12 cellular contexts compared by ENCODE assay signal in the genomic region with DNA sequence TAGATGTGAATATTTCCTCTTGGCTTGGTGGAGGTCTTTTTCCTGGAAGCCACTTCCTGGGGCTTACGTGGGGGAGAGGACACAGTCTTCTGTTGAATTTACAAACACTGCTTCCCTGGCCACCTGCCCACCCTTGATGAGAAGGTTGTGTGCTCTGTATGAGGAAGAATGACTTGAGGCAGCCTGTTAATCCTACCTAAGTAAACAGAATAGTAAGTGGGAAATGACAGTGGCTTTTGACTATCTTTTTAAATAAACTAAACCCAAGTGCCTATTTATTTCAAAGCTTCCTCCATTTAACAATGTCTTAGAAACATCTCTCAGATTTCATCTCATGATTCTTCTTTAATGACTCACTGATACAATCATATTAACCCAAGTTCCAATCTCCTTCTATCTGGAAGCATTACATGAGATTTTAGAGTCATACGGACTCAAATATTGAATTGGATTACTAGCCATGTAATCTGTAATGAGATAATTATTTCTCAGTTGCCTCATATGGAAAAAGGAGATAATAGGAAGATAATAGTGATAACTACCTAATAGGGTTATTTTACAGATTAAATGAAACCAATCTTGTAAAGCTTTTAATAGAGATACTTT.
A peak's percentile ranks its signal among the peaks of the same experiment; 100 is the strongest.
DNase-seq lines count a peak whose midpoint lies in the region; ATAC-seq and TF ChIP-seq lines count a peak whose summit lies in the region.
"Had no signal": no experiment of that assay in that cellular context is flagged by ENCODE, and none has a peak within 500 bp of the region (broad histone marks: within the 10 kb centered on the region; RNA-seq: fewer than 3 reads in every experiment).

No MANE protein-coding gene starts in this region.

- no peaks in the 10 kb centered on the region for H3K9me2 ChIP-seq in PC-3 (replicated peaks; ENCODE audit: low read length)

- H3K27me3 Mint-ChIP-seq in CD8-positive, alpha-beta memory T cell = peaks cover 0 to 17% of the 10 kb centered on the region in 2 donors

- no peak overlapping the region for H3K4me3 Mint-ChIP-seq in CD8-positive, alpha-beta memory T cell

- no peak for TF ChIP-seq CTCF in PC-3 (conservative IDR thresholded peaks at IDR 0.05; ENCODE audit: low read depth, low read length)

- intact Hi-C loops in PC-3 (cut with micrococcal nuclease) = loop anchor here (1.0 to 2.0 kb wide), 2 partner anchors 31 to 110 kb away; no protein-coding TSS in a partner anchor

- CTCF ChIA-PET in PC-3 (lab: Charles Lee) = interaction anchor here (1.2 kb wide), 1 partner anchor 34 kb away, joined by 3 read pairs; no protein-coding TSS in a partner anchor
- CTCF ChIA-PET in CD8-positive, alpha-beta memory T cell (lab: Charles Lee) = no interaction called here

- H3K4me2 ChIP-seq in PC-3 (ENCODE audit: low read length) = peak overlapping the region; percentile 35

- H2AFZ ChIP-seq in PC-3 (ENCODE audit: low read length) = no peak overlapping the region

- H3K36me3 ChIP-seq in PC-3 (ENCODE audit: low read depth, low read length) (no peaks in the 10 kb centered on the region), rectal smooth muscle tissue (ENCODE audit: control insufficient read depth, insufficient read depth, low read length) (no peaks in the 10 kb centered on the region), HAP-1 (replicated peaks) (no peaks in the 10 kb centered on the region)
- no peaks in the 10 kb centered on the region for H3K36me3 ChIP-seq in CD8-positive, alpha-beta memory T cell (ENCODE audit: insufficient read depth, low read length)

- H3K9me3 ChIP-seq in PC-3 (ENCODE audit: low read length) = no peaks in the 10 kb centered on the region
- no peaks in the 10 kb centered on the region for H3K9me3 ChIP-seq in HAP-1
- H3K9me3 ChIP-seq in CD8-positive, alpha-beta memory T cell (ENCODE audit: low read length) = no peaks in the 10 kb centered on the region

- no peaks in the 10 kb centered on the region for H3K36me3 Mint-ChIP-seq in CD8-positive, alpha-beta memory T cell

- ATAC-seq in PC-3 = peak; percentile 96

- no TSS peak for BruUV-seq in PC-3 (replicated peaks; lab: Mats Ljungman, UMichigan)

- H4K20me1 ChIP-seq in PC-3 (ENCODE audit: low read length) = no peaks in the 10 kb centered on the region; the same call in 1 of the 2 replicates

- DNase-seq in EH (ENCODE audit: low read depth) (peak; percentile 45), PC-3 (peak; percentile 97), fibroblast of the conjunctiva (ENCODE audit: low read depth) (peak; percentile 41), HAP-1 (ENCODE audit: low spot score in 2 of 2) (no peak), HPDE6-E6E7 (ENCODE audit: extremely low spot score) (no peak), cerebellum (ENCODE audit: low spot score) (no peak)
- DNase-seq in CD8-positive, alpha-beta memory T cell = no peak
- DNase-seq: activated naive CD4-positive, alpha-beta T cell treated with anti-CD3 and anti-CD28 coated beads, Interleukin-2, amount 50 U/mL, for 16 hours; KBM-7; stimulated activated CD4-positive, alpha-beta T cell treated with anti-CD3 and anti-CD28 coated beads, Interleukin-4, amount 100 ng/mL, for 24 hours had no signal

- no peak overlapping the region for H3K27ac ChIP-seq in PC-3 (ENCODE audit: low read length)
- peak overlapping the region; percentile 62 for H3K27ac ChIP-seq in rectal smooth muscle tissue (ENCODE audit: low read depth, low read length)
- H3K27ac ChIP-seq in CD8-positive, alpha-beta memory T cell (ENCODE audit: low read depth, low read length) = no peak overlapping the region
- H3K27ac ChIP-seq: epithelial cell of prostate had no signal

- H3K27ac Mint-ChIP-seq in CD8-positive, alpha-beta memory T cell = no peak overlapping the region

- no peaks in the 10 kb centered on the region for H3K9me3 Mint-ChIP-seq in CD8-positive, alpha-beta memory T cell

- no peaks in the 10 kb centered on the region for H3K4me1 Mint-ChIP-seq in CD8-positive, alpha-beta memory T cell

- no peak overlapping the region for H3K9ac ChIP-seq in PC-3 (ENCODE audit: low read length)
- H3K9ac ChIP-seq in rectal smooth muscle tissue (ENCODE audit: low read length) = no peak overlapping the region

- H3F3A ChIP-seq in PC-3 (ENCODE audit: low read length, unreplicated experiment) = no peaks in the 10 kb centered on the region

- H3K4me1 ChIP-seq in PC-3 (ENCODE audit: insufficient read depth, low read length) (peaks cover 22% of the 10 kb centered on the region), rectal smooth muscle tissue (ENCODE audit: control insufficient read depth, insufficient read depth, low read length) (peaks cover 25% of the 10 kb centered on the region), HAP-1 (no peaks in the 10 kb centered on the region)
- no peaks in the 10 kb centered on the region for H3K4me1 ChIP-seq in CD8-positive, alpha-beta memory T cell (ENCODE audit: insufficient read depth, low read length)

- POLR2A ChIA-PET in PC-3 (lab: Charles Lee; ENCODE audit: unreplicated experiment) = interaction anchor here (0.6 kb wide), 1 partner anchor 128 kb away, joined by 6 read pairs; no protein-coding TSS in a partner anchor
- POLR2A ChIA-PET in CD8-positive, alpha-beta memory T cell (lab: Charles Lee) = no interaction called here

- in situ Hi-C loops in HAP-1 (cut with MboI; ENCODE audit: low sequenced_read_pairs) = no loop called here

- H3K4me3 ChIP-seq in PC-3 (ENCODE audit: low read length) (no peak overlapping the region), rectal smooth muscle tissue (ENCODE audit: low read length) (no peak overlapping the region), HAP-1 (no peak overlapping the region)
- H3K4me3 ChIP-seq in CD8-positive, alpha-beta memory T cell (ENCODE audit: low read length) = no peak overlapping the region

- H3K79me2 ChIP-seq in PC-3 (ENCODE audit: low read length) = no peaks in the 10 kb centered on the region

- H3K27me3 ChIP-seq in PC-3 (ENCODE audit: low read length) (peaks cover 17% of the 10 kb centered on the region), rectal smooth muscle tissue (ENCODE audit: control insufficient read depth, insufficient read depth, low read length) (no peaks in the 10 kb centered on the region), HAP-1 (ENCODE audit: low read depth) (no peaks in the 10 kb centered on the region)
- no peaks in the 10 kb centered on the region for H3K27me3 ChIP-seq in CD8-positive, alpha-beta memory T cell (ENCODE audit: insufficient read depth, low read length, poor library complexity, severe bottlenecking)

Comparison
In these comparisons a context has a peak if more than half of its experiments do, and no peak if none do; other contexts are left out.
1. DNase-seq: peak in EH (single experiment), PC-3 (single experiment) and fibroblast of the conjunctiva (single experiment); none in HAP-1 (0 of 2), HPDE6-E6E7 (single experiment), CD8-positive, alpha-beta memory T cell (0 of 5) and cerebellum (single experiment).